Comparison of ENCODE assay signal across 13 cellular contexts in the genomic region with DNA sequence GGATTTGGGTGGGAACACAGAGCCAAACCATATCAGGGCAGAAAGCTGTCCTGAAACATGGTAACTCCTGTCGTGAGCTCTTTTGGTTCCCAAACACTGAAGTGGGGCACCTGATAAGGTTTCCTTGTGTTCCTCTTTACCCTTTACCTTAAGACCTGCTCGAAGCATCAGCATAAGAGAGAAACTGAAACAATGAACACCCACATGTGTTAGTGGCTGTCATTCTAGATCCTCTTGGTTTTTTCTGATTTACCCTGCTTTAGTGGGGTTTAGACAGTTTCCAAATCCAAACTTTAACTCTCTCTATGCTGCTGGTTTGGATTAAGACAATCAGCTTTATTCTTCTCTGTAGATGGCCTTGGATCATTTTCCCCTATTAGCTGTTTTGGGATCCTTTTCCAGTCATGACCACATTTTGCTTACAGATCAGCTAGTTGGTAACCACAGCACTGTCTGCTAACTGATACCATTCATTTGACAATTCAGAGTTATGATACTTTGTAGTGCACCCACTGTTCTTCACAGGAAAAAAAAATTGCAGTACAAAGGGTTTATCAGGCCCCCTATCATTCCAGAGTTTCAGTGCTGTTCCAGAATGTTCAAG. TPM values are rescaled to one million over a fixed set of nuclear protein-coding genes. Genes with fewer than 3 reads are reported as not detected.
DNase-seq lines count a peak whose midpoint lies in the region; ATAC-seq and TF ChIP-seq lines count a peak whose summit lies in the region.
"Had no signal": no experiment of that assay in that cellular context is flagged by ENCODE, and none has a peak within 500 bp of the region (broad histone marks: within the 10 kb centered on the region; RNA-seq: fewer than 3 reads in every experiment).

No MANE protein-coding gene starts in this region.

- H3K4me1 ChIP-seq in spleen, result peaks cover 0 to 15% (median 11%) of the 10 kb centered on the region in 6 donors
- H3K4me1 ChIP-seq: vagina had no signal

- TF ChIP-seq CTCF in spleen (IDR thresholded peaks at IDR 0.05 in 8 of 11, conservative IDR thresholded peaks at IDR 0.05 in 3 of 11), result no peak
- TF ChIP-seq CTCF in lower leg skin (IDR thresholded peaks at IDR 0.05), result no peak

- H3K36me3 Mint-ChIP-seq in activated CD8-positive, alpha-beta memory T cell treated with anti-CD3 and anti-CD28 coated beads, Interleukin-2, amount 10 ng/mL, durations not matched to agents 7 days and 5 days, result peaks cover 18% of the 10 kb centered on the region

- TF ChIP-seq POLR2A in spleen (IDR thresholded peaks at IDR 0.05) (no peak), lower leg skin (IDR thresholded peaks at IDR 0.05) (no peak)

- peaks cover 19% of the 10 kb centered on the region for H3K9me3 Mint-ChIP-seq in activated CD8-positive, alpha-beta memory T cell treated with anti-CD3 and anti-CD28 coated beads, Interleukin-2, amount 10 ng/mL, durations not matched to agents 7 days and 5 days (ENCODE audit: low read depth)

- ATAC-seq in activated CD8-positive, alpha-beta memory T cell treated with anti-CD3 and anti-CD28 coated beads, Interleukin-2, amount 10 ng/mL, durations not matched to agents 7 days and 5 days, result no peak
- peak; percentile 35 for ATAC-seq in GM21825 (IDR thresholded peaks at IDR 0.05; ENCODE audit: unreplicated experiment)
- peak; percentile 25 for ATAC-seq in HG03457 (IDR thresholded peaks at IDR 0.05; ENCODE audit: unreplicated experiment)

- no peaks in the 10 kb centered on the region for H3K27me3 ChIP-seq in spleen (replicated peaks in 1 of 7)
- H3K27me3 ChIP-seq: vagina had no signal

- no peaks in the 10 kb centered on the region for H3K27me3 Mint-ChIP-seq in activated CD8-positive, alpha-beta memory T cell treated with anti-CD3 and anti-CD28 coated beads, Interleukin-2, amount 10 ng/mL, durations not matched to agents 7 days and 5 days

- 57 to 68% (median 67%) methylated on average over 2 of the region's 2 CpGs for WGBS in spleen, 5 donors
- WGBS in lower leg skin, 2 donors, result 71 to 72% methylated on average over 2 of the region's 2 CpGs

- intact Hi-C loops in spleen (cut with DNase I; ENCODE audit: low total_unique reads), result no loop called here
- intact Hi-C loops in lower leg skin (cut with DNase I; ENCODE audit: low total_unique reads), result no loop called here

- no peak for DNase-seq in activated CD8-positive, alpha-beta memory T cell treated with anti-CD3 and anti-CD28 coated beads, Interleukin-2, amount 10 ng/mL, durations not matched to agents 7 days and 5 days
- DNase-seq in activated CD8-positive, alpha-beta memory T cell treated with anti-CD3 and anti-CD28 coated beads for 24 hours, result no peak
- DNase-seq in spleen (no peak), hypothalamus (lab: John Stamatoyannopoulos, UW) (no peak), lower leg skin (ENCODE audit: low spot score in 2 of 2) (no peak)
- DNase-seq in stimulated activated CD4-positive, alpha-beta T cell treated with anti-CD3 and anti-CD28 coated beads, Interleukin-4, amount 100 ng/mL, for 24 hours, result no peak
- DNase-seq: ACHN had no signal

- peaks cover 19% of the 10 kb centered on the region for H3K4me1 Mint-ChIP-seq in activated CD8-positive, alpha-beta memory T cell treated with anti-CD3 and anti-CD28 coated beads, Interleukin-2, amount 10 ng/mL, durations not matched to agents 7 days and 5 days

- peak overlapping the region; percentile 8 for H3K27ac Mint-ChIP-seq in activated CD8-positive, alpha-beta memory T cell treated with anti-CD3 and anti-CD28 coated beads, Interleukin-2, amount 10 ng/mL, durations not matched to agents 7 days and 5 days

- H3K4me3 ChIP-seq in spleen (peak overlapping the region in 1 of 8 donors; percentile 59), lower leg skin (ENCODE audit: low read depth, poor library complexity, severe bottlenecking) (no peak overlapping the region)
- H3K4me3 ChIP-seq: vagina had no signal

- no peaks in the 10 kb centered on the region for H3K36me3 ChIP-seq in spleen
- H3K36me3 ChIP-seq: vagina had no signal

- no peak overlapping the region for H3K4me3 Mint-ChIP-seq in activated CD8-positive, alpha-beta memory T cell treated with anti-CD3 and anti-CD28 coated beads, Interleukin-2, amount 10 ng/mL, durations not matched to agents 7 days and 5 days

- CTCF ChIA-PET in activated CD8-positive, alpha-beta memory T cell treated with anti-CD3 and anti-CD28 coated beads, Interleukin-2, amount 10 ng/mL, durations not matched to agents 7 days and 5 days (lab: Charles Lee), result interaction anchor here (1.3 kb wide), 1 partner anchor 23 kb away, joined by 3 read pairs; no protein-coding TSS in a partner anchor

- peak overlapping the region; percentile 30 to 90 (median 86) for H3K27ac ChIP-seq in spleen
- H3K27ac ChIP-seq: vagina had no signal

- H3K9me3 ChIP-seq in spleen, result peaks cover 0 to 35% (median 19%) of the 10 kb centered on the region in 8 donors
- H3K9me3 ChIP-seq: vagina had no signal

RNA-seq across cellular contexts. Expression of a gene that starts 1.0 kb away (rescaled TPM):
- not detected for total RNA-seq in activated CD8-positive, alpha-beta memory T cell treated with anti-CD3 and anti-CD28 coated beads, Interleukin-2, amount 10 ng/mL, durations not matched to agents 7 days and 5 days
- total RNA-seq in spleen, result 100 to 1,000 TPM in 5 of 7 donors, 10 to 100 TPM in 2; 49.1 to 218 (median 130) TPM
- 10 to 100 TPM in 2 of 3 donors, 1 to 10 TPM in 1; 9.3 to 40.2 (median 23.3) TPM for polyA plus RNA-seq in spleen
- 1 to 10 TPM; 1.1 to 3.7 (median 3.2) TPM for total RNA-seq in lower leg skin
- total RNA-seq: MCF 10A had no signal

RNA-seq across cellular contexts. Expression of a gene that starts 49.2 kb away (rescaled TPM):
- total RNA-seq in activated CD8-positive, alpha-beta memory T cell treated with anti-CD3 and anti-CD28 coated beads, Interleukin-2, amount 10 ng/mL, durations not matched to agents 7 days and 5 days, result not detected
- total RNA-seq in spleen (under 1 TPM in 1 of 7 donors, not detected in 6; 0.47 TPM), lower leg skin (not detected)
- not detected for polyA plus RNA-seq in spleen
- total RNA-seq: H4, MCF 10A, vagina had no signal
- polyA plus RNA-seq: adipose tissue had no signal

RNA-seq across cellular contexts. Expression of a gene that starts 58.2 kb away (rescaled TPM):
- total RNA-seq in activated CD8-positive, alpha-beta memory T cell treated with anti-CD3 and anti-CD28 coated beads, Interleukin-2, amount 10 ng/mL, durations not matched to agents 7 days and 5 days, result not detected
- total RNA-seq in spleen, result under 1 TPM in 2 of 7 donors, not detected in 5; 0.77 to 0.84 TPM
- polyA plus RNA-seq in spleen, result under 1 TPM in 1 of 3 donors, not detected in 2; 0.10 TPM
- not detected for total RNA-seq in lower leg skin
- total RNA-seq: H4, MCF 10A, vagina had no signal
- polyA plus RNA-seq: adipose tissue had no signal

Comparison
In these comparisons a context has a peak if more than half of its experiments do, and no peak if none do; other contexts are left out.
1. RNA of a gene that starts 1.0 kb away (total RNA-seq): 49.1 to 218 TPM in spleen; 1.1 to 3.7 TPM in lower leg skin and not detected in activated CD8-positive, alpha-beta memory T cell treated with anti-CD3 and anti-CD28 coated beads, Interleukin-2, amount 10 ng/mL, durations not matched to agents 7 days and 5 days; every median in the first group is over 10 times any median in the second.